36 cellular contexts compared by ENCODE assay signal in the genomic region with DNA sequence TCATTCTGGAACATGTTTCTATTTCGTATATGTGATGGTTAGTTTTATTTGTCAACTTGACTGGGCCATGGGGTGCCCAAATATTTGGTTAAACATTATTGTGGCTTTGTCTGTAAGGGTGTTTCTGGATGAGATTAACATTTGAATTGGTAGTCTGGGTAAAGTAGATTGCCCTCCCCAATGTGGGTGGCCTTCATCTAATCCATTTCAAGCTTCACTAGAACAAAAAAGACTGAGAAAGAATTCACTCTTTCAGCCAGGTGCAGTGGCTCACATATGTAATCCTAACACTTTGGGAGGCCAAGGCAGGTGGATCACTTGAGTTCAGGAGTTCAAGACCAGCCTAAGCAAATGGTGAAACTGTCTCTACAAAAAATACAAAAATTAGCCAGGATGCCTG.
"Had no signal": no experiment of that assay in that cellular context is flagged by ENCODE, and none has a peak within 500 bp of the region (broad histone marks: within the 10 kb centered on the region; RNA-seq: fewer than 3 reads in every experiment).

No MANE protein-coding gene starts in this region.

- H3K27ac ChIP-seq: ascending aorta, cardiac muscle cell, VCaP had no signal

- H3K36me3 ChIP-seq: ascending aorta, cardiac muscle cell had no signal

- H3K4me1 ChIP-seq: ascending aorta had no signal

- DNase-seq: activated CD4-positive, alpha-beta memory T cell treated with anti-CD3 and anti-CD28 coated beads, Interleukin-2, amount 10 ng/mL, durations not matched to agents 7 days and 5 days; activated CD4-positive, alpha-beta T cell treated with anti-CD3 and anti-CD28 coated beads for 1 hour; activated CD4-positive, alpha-beta T cell treated with anti-CD3 and anti-CD28 coated beads for 36 hours; activated CD4-positive, alpha-beta T cell treated with anti-CD3 and anti-CD28 coated beads for 48 hours; activated CD4-positive, alpha-beta T cell treated with anti-CD3 and anti-CD28 coated beads, Interleukin-2, amount 10 ng/mL, durations not matched to agents 7 days and 5 days; activated CD4-positive, alpha-beta T cell treated with anti-CD3 and anti-CD28 coated beads, Interleukin-2, amount 50 U/mL, for 48 hours; activated CD4-positive, CD25-positive, alpha-beta regulatory T cell; activated CD8-positive, alpha-beta memory T cell treated with anti-CD3 and anti-CD28 coated beads for 24 hours; activated CD8-positive, alpha-beta memory T cell treated with anti-CD3 and anti-CD28 coated beads, Interleukin-2, amount 10 ng/mL, durations not matched to agents 7 days and 5 days; activated CD8-positive, alpha-beta T cell treated with anti-CD3 and anti-CD28 coated beads, Interleukin-2, amount 10 ng/mL, durations not matched to agents 7 days and 5 days; activated effector memory CD4-positive, alpha-beta T cell treated with anti-CD3 and anti-CD28 coated beads, Interleukin-2, amount 50 U/mL, for 16 hours; activated gamma-delta T cell treated with Interleukin-2 at 50 U/mL for 16 hours; activated naive CD4-positive, alpha-beta T cell; activated naive CD4-positive, alpha-beta T cell treated with anti-CD3 and anti-CD28 coated beads for 36 hours; activated naive CD4-positive, alpha-beta T cell treated with anti-CD3 and anti-CD28 coated beads, Interleukin-2, amount 50 U/mL, for 16 hours; activated naive CD8-positive, alpha-beta T cell treated with anti-CD3 and anti-CD28 coated beads for 36 hours; activated T-cell treated with anti-CD3 and anti-CD28 coated beads for 4 hours; activated T-cell treated with anti-CD3 and anti-CD28 coated beads, Interleukin-2, amount 50 U/mL, for 1 hour; activated T-cell treated with anti-CD3 and anti-CD28 coated beads, Interleukin-2, amount 50 U/mL, for 4 hours; activated T-cell treated with anti-CD3 and anti-CD28 coated beads, Interleukin-2, amount 50 U/mL, for 72 hours; caudate nucleus; cerebellar nuclear complex; T-helper 1 cell; T-helper 2 cell; T-helper 9 cell had no signal

- H3K9me3 ChIP-seq: ascending aorta had no signal

- H3K9me3 Mint-ChIP-seq: activated CD4-positive, alpha-beta memory T cell treated with anti-CD3 and anti-CD28 coated beads, Interleukin-2, amount 10 ng/mL, durations not matched to agents 7 days and 5 days; activated CD4-positive, alpha-beta T cell treated with anti-CD3 and anti-CD28 coated beads, Interleukin-2, amount 10 ng/mL, durations not matched to agents 7 days and 5 days; activated naive CD4-positive, alpha-beta T cell treated with anti-CD3 and anti-CD28 coated beads for 36 hours; activated naive CD4-positive, alpha-beta T cell treated with anti-CD3 and anti-CD28 coated beads, Interleukin-2, amount 50 U/mL, for 72 hours; activated naive CD8-positive, alpha-beta T cell treated with anti-CD3 and anti-CD28 coated beads for 36 hours; activated T-cell treated with anti-CD3 and anti-CD28 coated beads, Interleukin-2, amount 50 U/mL, for 4 hours; activated T-cell treated with anti-CD3 and anti-CD28 coated beads, Interleukin-2, amount 50 U/mL, for 72 hours; activated T-helper 1 cell treated with anti-CD3 and anti-CD28 coated beads, Interleukin-12 subunit alpha, Interleukin-12 subunit beta, Interleukin-2, Interleukin-4 antibody, amounts not matched to agents 30 ng/mL and 10 ng/mL and 1 ng/mL, durations not matched to agents 14 hours and 24 hours and 36 hours; activated T-helper 17 cell treated with anti-CD3 and anti-CD28 coated beads, Interleukin-2, amount 50 U/mL, for 72 hours; brain; central memory CD8-positive, alpha-beta T cell; T-helper 1 cell treated with Interleukin-12 subunit alpha and Interleukin-12 subunit beta and Interleukin-4 antibody, amounts not matched to agents 30 μg/mL and 1 μg/mL, for 36 hours; T-helper 2 cell treated with Interferon-gamma antibody and Interleukin-4, amounts not matched to agents 5 μg/mL and 100 μg/mL, for 36 hours had no signal

- ATAC-seq: activated CD4-positive, alpha-beta T cell treated with anti-CD3 and anti-CD28 coated beads for 36 hours; activated CD4-positive, CD25-positive, alpha-beta regulatory T cell treated with anti-CD3 and anti-CD28 coated beads, Interleukin-2, amount 50 U/mL, for 24 hours; activated CD8-positive, alpha-beta memory T cell treated with anti-CD3 and anti-CD28 coated beads, Interleukin-2, amount 10 ng/mL, durations not matched to agents 7 days and 5 days; activated CD8-positive, alpha-beta T cell treated with anti-CD3 and anti-CD28 coated beads, Interleukin-2, amount 10 ng/mL, durations not matched to agents 7 days and 5 days; activated naive CD4-positive, alpha-beta T cell treated with anti-CD3 and anti-CD28 coated beads, Interleukin-2, amount 50 U/mL, for 72 hours; activated T-cell treated with anti-CD3 and anti-CD28 coated beads, Interleukin-2, amount 50 U/mL, for 4 hours; activated T-cell treated with anti-CD3 and anti-CD28 coated beads, Interleukin-2, amount 50 U/mL, for 72 hours; activated T-helper 17 cell treated with anti-CD3 and anti-CD28 coated beads, Interleukin-2, amount 50 U/mL, for 72 hours had no signal

- H3K4me1 Mint-ChIP-seq: activated CD4-positive, alpha-beta memory T cell treated with anti-CD3 and anti-CD28 coated beads, Interleukin-2, amount 10 ng/mL, durations not matched to agents 7 days and 5 days; activated CD4-positive, alpha-beta T cell treated with anti-CD3 and anti-CD28 coated beads for 36 hours; activated CD4-positive, alpha-beta T cell treated with anti-CD3 and anti-CD28 coated beads, Interleukin-2, amount 10 ng/mL, durations not matched to agents 7 days and 5 days; activated CD8-positive, alpha-beta memory T cell treated with anti-CD3 and anti-CD28 coated beads, Interleukin-2, amount 10 ng/mL, durations not matched to agents 7 days and 5 days; activated naive CD8-positive, alpha-beta T cell treated with anti-CD3 and anti-CD28 coated beads for 36 hours; activated T-helper 17 cell treated with anti-CD3 and anti-CD28 coated beads, Interleukin-2, amount 50 U/mL, for 72 hours; brain; central memory CD8-positive, alpha-beta T cell had no signal

- H3K27me3 Mint-ChIP-seq: activated CD4-positive, alpha-beta T cell treated with anti-CD3 and anti-CD28 coated beads for 36 hours; activated naive CD8-positive, alpha-beta T cell treated with anti-CD3 and anti-CD28 coated beads for 36 hours; activated T-helper 17 cell treated with anti-CD3 and anti-CD28 coated beads, Interleukin-2, amount 50 U/mL, for 72 hours had no signal

- H3K4me3 ChIP-seq: ascending aorta, cardiac muscle cell had no signal

- H3K4me3 Mint-ChIP-seq: activated CD4-positive, alpha-beta memory T cell treated with anti-CD3 and anti-CD28 coated beads, Interleukin-2, amount 10 ng/mL, durations not matched to agents 7 days and 5 days; activated CD4-positive, alpha-beta T cell treated with anti-CD3 and anti-CD28 coated beads for 36 hours; activated CD4-positive, alpha-beta T cell treated with anti-CD3 and anti-CD28 coated beads, Interleukin-2, amount 10 ng/mL, durations not matched to agents 7 days and 5 days; activated CD8-positive, alpha-beta memory T cell treated with anti-CD3 and anti-CD28 coated beads, Interleukin-2, amount 10 ng/mL, durations not matched to agents 7 days and 5 days; activated CD8-positive, alpha-beta T cell treated with anti-CD3 and anti-CD28 coated beads, Interleukin-2, amount 10 ng/mL, durations not matched to agents 7 days and 5 days; activated naive CD4-positive, alpha-beta T cell treated with anti-CD3 and anti-CD28 coated beads for 36 hours; activated naive CD8-positive, alpha-beta T cell treated with anti-CD3 and anti-CD28 coated beads for 36 hours; activated T-cell treated with anti-CD3 and anti-CD28 coated beads, Interleukin-2, amount 50 U/mL, for 4 hours; activated T-cell treated with anti-CD3 and anti-CD28 coated beads, Interleukin-2, amount 50 U/mL, for 72 hours; activated T-helper 1 cell treated with anti-CD3 and anti-CD28 coated beads, Interleukin-12 subunit alpha, Interleukin-12 subunit beta, Interleukin-2, Interleukin-4 antibody, amounts not matched to agents 30 ng/mL and 10 ng/mL and 1 ng/mL, durations not matched to agents 14 hours and 24 hours and 36 hours; activated T-helper 17 cell treated with anti-CD3 and anti-CD28 coated beads, Interleukin-2, amount 50 U/mL, for 72 hours; brain; central memory CD8-positive, alpha-beta T cell; T-helper 1 cell treated with Interleukin-12 subunit alpha and Interleukin-12 subunit beta and Interleukin-4 antibody, amounts not matched to agents 30 μg/mL and 1 μg/mL, for 36 hours; T-helper 2 cell treated with Interferon-gamma antibody and Interleukin-4, amounts not matched to agents 5 μg/mL and 100 μg/mL, for 36 hours had no signal

- H3K36me3 Mint-ChIP-seq: activated CD8-positive, alpha-beta memory T cell treated with anti-CD3 and anti-CD28 coated beads, Interleukin-2, amount 10 ng/mL, durations not matched to agents 7 days and 5 days; activated naive CD4-positive, alpha-beta T cell treated with anti-CD3 and anti-CD28 coated beads, Interleukin-2, amount 50 U/mL, for 72 hours; activated naive CD8-positive, alpha-beta T cell treated with anti-CD3 and anti-CD28 coated beads for 36 hours; brain had no signal

- H3K27me3 ChIP-seq: ascending aorta, cardiac muscle cell had no signal

- H3K27ac Mint-ChIP-seq: activated CD4-positive, alpha-beta memory T cell treated with anti-CD3 and anti-CD28 coated beads, Interleukin-2, amount 10 ng/mL, durations not matched to agents 7 days and 5 days; activated CD4-positive, alpha-beta T cell treated with anti-CD3 and anti-CD28 coated beads for 36 hours; activated CD4-positive, alpha-beta T cell treated with anti-CD3 and anti-CD28 coated beads, Interleukin-2, amount 10 ng/mL, durations not matched to agents 7 days and 5 days; activated CD8-positive, alpha-beta memory T cell treated with anti-CD3 and anti-CD28 coated beads, Interleukin-2, amount 10 ng/mL, durations not matched to agents 7 days and 5 days; activated CD8-positive, alpha-beta T cell treated with anti-CD3 and anti-CD28 coated beads, Interleukin-2, amount 10 ng/mL, durations not matched to agents 7 days and 5 days; activated naive CD4-positive, alpha-beta T cell treated with anti-CD3 and anti-CD28 coated beads for 36 hours; activated naive CD4-positive, alpha-beta T cell treated with anti-CD3 and anti-CD28 coated beads, Interleukin-2, amount 50 U/mL, for 72 hours; activated naive CD8-positive, alpha-beta T cell treated with anti-CD3 and anti-CD28 coated beads for 36 hours; activated T-cell treated with anti-CD3 and anti-CD28 coated beads, Interleukin-2, amount 50 U/mL, for 72 hours; activated T-helper 1 cell treated with anti-CD3 and anti-CD28 coated beads, Interleukin-12 subunit alpha, Interleukin-12 subunit beta, Interleukin-2, Interleukin-4 antibody, amounts not matched to agents 30 ng/mL and 10 ng/mL and 1 ng/mL, durations not matched to agents 14 hours and 24 hours and 36 hours; activated T-helper 17 cell treated with anti-CD3 and anti-CD28 coated beads, Interleukin-2, amount 50 U/mL, for 72 hours; brain; T-helper 1 cell treated with Interleukin-12 subunit alpha and Interleukin-12 subunit beta and Interleukin-4 antibody, amounts not matched to agents 30 μg/mL and 1 μg/mL, for 36 hours; T-helper 2 cell treated with Interferon-gamma antibody and Interleukin-4, amounts not matched to agents 5 μg/mL and 100 μg/mL, for 36 hours had no signal
